Comparison of ENCODE assay signal across 8 cellular contexts in the genomic region with DNA sequence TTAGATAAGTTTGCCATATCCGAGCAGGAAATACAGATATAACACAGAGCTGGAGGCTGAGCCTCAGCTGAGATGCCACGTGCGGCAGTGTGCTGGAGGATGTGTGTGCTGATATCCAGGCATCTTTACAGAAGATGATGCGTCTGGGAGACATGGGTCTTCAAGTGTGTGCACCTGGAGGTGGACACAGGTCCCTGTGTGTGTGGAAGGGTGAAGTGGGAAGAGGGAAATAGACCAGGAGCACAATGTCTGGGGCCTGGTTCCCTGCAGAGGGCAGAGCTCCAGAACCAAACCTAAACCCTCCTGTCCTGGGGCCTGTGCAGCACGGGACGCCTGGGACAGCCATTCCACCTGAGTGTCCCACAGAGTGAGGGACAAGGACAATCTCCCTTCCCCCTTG.
"Had no signal": no experiment of that assay in that cellular context is flagged by ENCODE, and none has a peak within 500 bp of the region (broad histone marks: within the 10 kb centered on the region; RNA-seq: fewer than 3 reads in every experiment).

No MANE protein-coding gene starts in this region.

- DNase-seq: H7, HFFc6, IMR-90 had no signal

- H2AFZ ChIP-seq: GM23338 had no signal

- FAIRE-seq: K562 had no signal

- H3K4me3 ChIP-seq: GM23338, HAP-1, K562 had no signal

- H3K4me3 Mint-ChIP-seq: GM23338, HFFc6 had no signal

- H3K4me1 ChIP-seq: HAP-1 had no signal

- H3K27ac Mint-ChIP-seq: GM23338, HFFc6 had no signal

- ATAC-seq: GM23338, HCT116, K562 had no signal

- H3K36me3 ChIP-seq: HAP-1 had no signal

- H3K9me3 ChIP-seq: HAP-1 had no signal

- H3K9me3 Mint-ChIP-seq: GM23338, HFFc6 had no signal

- H3K27ac ChIP-seq: HL-60 had no signal

- H3K4me2 ChIP-seq: GM23338 had no signal
